In genomic region chr4:176195184-176195978, GRCh38 we compare ENCODE assay signal across 8 cellular contexts. TPM values are rescaled to one million over a fixed set of nuclear protein-coding genes. Genes with fewer than 3 reads are reported as not detected.
A peak's percentile ranks its signal among the peaks of the same experiment; 100 is the strongest.
DNase-seq lines count a peak whose midpoint lies in the region; ATAC-seq, FAIRE-seq and TF ChIP-seq lines count a peak whose summit lies in the region.

TSS of gene SPATA4 (minus strand) at chr4:176195585. CDS start at chr4:176195562, 23 bp downstream.

- H3K36me3 ChIP-seq in ACC112 (ENCODE audit: insufficient read depth, low read length) (no peaks in the 10 kb centered on the region), bronchial epithelial cell (ENCODE audit: control insufficient read depth, insufficient read depth, low read length) (no peaks in the 10 kb centered on the region), iPS-20b (ENCODE audit: insufficient read depth, low read depth, low read length) (no peaks in the 10 kb centered on the region), skeletal muscle tissue (ENCODE audit: control insufficient read depth in 3 of 3, insufficient read depth in 3 of 3, low read length in 3 of 3) (no peaks in the 10 kb centered on the region)

- H3K9ac ChIP-seq in iPS-20b (ENCODE audit: low read depth, low read length) (peak within 1 kb of the TSS; percentile 82; the same call in 1 of the 2 replicates), skeletal muscle tissue (ENCODE audit: low read depth in 1 of 3, low read length in 3 of 3) (peak within 1 kb of the TSS; percentile 81 to 88 (median 84))

- ATAC-seq in GM18873 (IDR thresholded peaks at IDR 0.05; ENCODE audit: low FRiP score, unreplicated experiment) (peak; percentile 97), HG03159 (IDR thresholded peaks at IDR 0.05; ENCODE audit: unreplicated experiment) (peak; percentile 99)

- H3K27me3 ChIP-seq in ACC112 (ENCODE audit: insufficient read depth, low read length) (no peaks in the 10 kb centered on the region), bronchial epithelial cell (ENCODE audit: control insufficient read depth, insufficient read depth, low read length) (no peaks in the 10 kb centered on the region), iPS-20b (ENCODE audit: insufficient read depth, low read length) (no peaks in the 10 kb centered on the region), skeletal muscle tissue (ENCODE audit: control insufficient read depth in 3 of 3, insufficient read depth in 3 of 3, low read length in 3 of 3) (no peaks in the 10 kb centered on the region)

- peak within 1 kb of the TSS; percentile 80 for H3K4me3 ChIP-seq in ACC112 (ENCODE audit: low read depth, low read length)
- peak within 1 kb of the TSS; percentile 69 for H3K4me3 ChIP-seq in WI38 (ENCODE audit: low read depth, low read length)
- H3K4me3 ChIP-seq in bronchial epithelial cell (ENCODE audit: low read depth, low read length) = peak within 1 kb of the TSS; percentile 41
- peak within 1 kb of the TSS; percentile 90 for H3K4me3 ChIP-seq in iPS-20b (ENCODE audit: low read length)
- H3K4me3 ChIP-seq in skeletal muscle tissue (ENCODE audit: low read length in 3 of 3) = peak within 1 kb of the TSS; percentile 88 to 99 (median 96)

- peak within 1 kb of the TSS; percentile 99 for H2AFZ ChIP-seq in ACC112 (ENCODE audit: low read length, unreplicated experiment)

- no peaks in the 10 kb centered on the region for H3K79me2 ChIP-seq in ACC112 (ENCODE audit: control insufficient read depth, insufficient read depth, low read length, unreplicated experiment)

- no peaks in the 10 kb centered on the region for H3K9me3 ChIP-seq in iPS-20b (ENCODE audit: insufficient read depth, low read depth, low read length)
- no peaks in the 10 kb centered on the region for H3K9me3 ChIP-seq in skeletal muscle tissue (ENCODE audit: control insufficient read depth in 3 of 3, low read length in 3 of 3)

- TF ChIP-seq CTCF in WI38 (IDR thresholded peaks at IDR 0.05; ENCODE audit: low read depth, low read length) (no peak), bronchial epithelial cell (IDR thresholded peaks at IDR 0.05; ENCODE audit: insufficient read depth, low read length, severe bottlenecking) (no peak)

- FAIRE-seq in bronchial epithelial cell (lab: Jason Lieb, UNC) = no peak

- peak within 1 kb of the TSS; percentile 90 for H3K27ac ChIP-seq in ACC112 (ENCODE audit: low read depth, low read length)
- peak within 1 kb of the TSS; percentile 32 for H3K27ac ChIP-seq in iPS-20b (ENCODE audit: low read length)
- H3K27ac ChIP-seq in skeletal muscle tissue (ENCODE audit: low read depth, low read length) = peak within 1 kb of the TSS; percentile 87

- DNase-seq in NCI-H2227 (lab: John Stamatoyannopoulos, UW; ENCODE audit: unreplicated experiment) = peak; percentile 95
- peak; percentile 77 for DNase-seq in bronchial epithelial cell (ENCODE audit: low read depth)

- peaks cover 34% of the 10 kb centered on the region for H3K4me1 ChIP-seq in ACC112 (ENCODE audit: control insufficient read depth, insufficient read depth, low read length, unreplicated experiment)
- peaks cover 15% of the 10 kb centered on the region for H3K4me1 ChIP-seq in iPS-20b (ENCODE audit: insufficient read depth, low read length)
- H3K4me1 ChIP-seq in skeletal muscle tissue (ENCODE audit: control insufficient read depth in 3 of 3, insufficient read depth in 3 of 3, low read length in 3 of 3) = peaks cover 5 to 13% (median 7%) of the 10 kb centered on the region in 3 donors

RNA-seq across cellular contexts. Expression of gene SPATA4, which starts in this region (rescaled TPM):
- total RNA-seq in bronchial epithelial cell (under 0.01 and 0.13 TPM in 2 replicates), skeletal muscle tissue (0.52 TPM)

Comparison
In these comparisons a context has a peak if more than half of its experiments do, and no peak if none do; other contexts are left out.
1. Peak in every context shown above with its lines: DNase-seq, ATAC-seq, H3K4me3 ChIP-seq and H3K27ac ChIP-seq.
2. Peak in DNase-seq and H3K4me3 ChIP-seq in bronchial epithelial cell; RNA of the gene not detected or under 1 TPM.
3. H3K27ac ChIP-seq: peak in every context shown above with its lines; median percentile 90 in ACC112; 87 in skeletal muscle tissue; 32 in iPS-20b.
4. H3K4me3 ChIP-seq: peak in every context shown above with its lines; median percentile 96 in skeletal muscle tissue; 90 in iPS-20b; 80 in ACC112; 69 in WI38; 41 in bronchial epithelial cell.